11 cellular contexts compared by ENCODE assay signal in genomic region chr9:120933310-120934044, GRCh38. TPM values are rescaled to one million over a fixed set of nuclear protein-coding genes. Genes with fewer than 3 reads are reported as not detected.
DNase-seq lines count a peak whose midpoint lies in the region; ATAC-seq and TF ChIP-seq lines count a peak whose summit lies in the region.
"Had no signal": no experiment of that assay in that cellular context is flagged by ENCODE, and none has a peak within 500 bp of the region (broad histone marks: within the 10 kb centered on the region; RNA-seq: fewer than 3 reads in every experiment).

No MANE protein-coding gene starts in this region.

- H3K9me3 ChIP-seq in left ventricle myocardium inferior (replicated peaks) = no peaks in the 10 kb centered on the region
- H3K9me3 ChIP-seq in right cardiac atrium (ENCODE audit: control insufficient read depth, low read length) = no peaks in the 10 kb centered on the region
- no peaks in the 10 kb centered on the region for H3K9me3 ChIP-seq in lower lobe of right lung
- H3K9me3 ChIP-seq: vagina had no signal

- POLR2A ChIA-PET in activated CD8-positive, alpha-beta T cell treated with anti-CD3 and anti-CD28 coated beads, Interleukin-2, amount 10 ng/mL, durations not matched to agents 7 days and 5 days (lab: Charles Lee) = interaction anchor here (0.6 to 15.6 kb wide), 6 partner anchors 10 to 138 kb away, joined by 3 to 344 read pairs (median 58); partner anchors contain the start of genes PHF19 and TRAF1

- H3K4me3 Mint-ChIP-seq in activated CD8-positive, alpha-beta T cell treated with anti-CD3 and anti-CD28 coated beads, Interleukin-2, amount 10 ng/mL, durations not matched to agents 7 days and 5 days = no peak overlapping the region
- H3K4me3 Mint-ChIP-seq: mesothelial cell of epicardium had no signal

- no peaks in the 10 kb centered on the region for H3K9me3 Mint-ChIP-seq in activated CD8-positive, alpha-beta T cell treated with anti-CD3 and anti-CD28 coated beads, Interleukin-2, amount 10 ng/mL, durations not matched to agents 7 days and 5 days (ENCODE audit: insufficient read depth)
- H3K9me3 Mint-ChIP-seq: mesothelial cell of epicardium had no signal

- no peaks in the 10 kb centered on the region for H3K36me3 ChIP-seq in left ventricle myocardium inferior
- H3K36me3 ChIP-seq in lower lobe of right lung = no peaks in the 10 kb centered on the region
- H3K36me3 ChIP-seq: vagina had no signal

- no peak for TF ChIP-seq CTCF in left ventricle myocardium inferior (IDR thresholded peaks at IDR 0.05; ENCODE audit: borderline replicate concordance)
- TF ChIP-seq CTCF in lower lobe of right lung (IDR thresholded peaks at IDR 0.05) = no peak

- in situ Hi-C loops in ACHN (cut with HindIII; ENCODE audit: low pct_ligation_motif_present, low pct_unique_long_range_greater_than_20kb, low sequenced_read_pairs) = no loop called here

- intact Hi-C loops in left ventricle myocardium inferior (cut with micrococcal nuclease) (loop anchor here (10.0 kb wide), 1 partner anchor 179 kb away; no protein-coding TSS in a partner anchor), right cardiac atrium (cut with DNase I) (loop anchor here in 2 of 4 donors (10.0 kb wide), 2 partner anchors 139 to 179 kb away; partner anchors contain the start of gene FBXW2 (in 1 of the 2)), lower lobe of right lung (cut with DNase I) (no loop called here)

- no peak overlapping the region for H3K4me3 ChIP-seq in left ventricle myocardium inferior
- no peak overlapping the region for H3K4me3 ChIP-seq in right cardiac atrium (ENCODE audit: low read length)
- no peak overlapping the region for H3K4me3 ChIP-seq in lower lobe of right lung
- H3K4me3 ChIP-seq: vagina had no signal

- peaks cover 4% of the 10 kb centered on the region for H3K36me3 Mint-ChIP-seq in activated CD8-positive, alpha-beta T cell treated with anti-CD3 and anti-CD28 coated beads, Interleukin-2, amount 10 ng/mL, durations not matched to agents 7 days and 5 days (ENCODE audit: low read depth)
- H3K36me3 Mint-ChIP-seq: mesothelial cell of epicardium had no signal

- ATAC-seq in right cardiac atrium (no peak), lower lobe of right lung (no peak), GM18907 (IDR thresholded peaks at IDR 0.05; ENCODE audit: unreplicated experiment) (no peak)
- no peak for ATAC-seq in activated CD8-positive, alpha-beta T cell treated with anti-CD3 and anti-CD28 coated beads, Interleukin-2, amount 10 ng/mL, durations not matched to agents 7 days and 5 days

- DNase-seq in left ventricle myocardium inferior (no peak), right cardiac atrium (no peak), lower lobe of right lung (no peak), ACHN (no peak), NCI-H1048 (lab: John Stamatoyannopoulos, UW) (no peak)
- no peak for DNase-seq in activated CD8-positive, alpha-beta T cell treated with anti-CD3 and anti-CD28 coated beads, Interleukin-2, amount 10 ng/mL, durations not matched to agents 7 days and 5 days
- no peak for DNase-seq in stimulated activated CD4-positive, alpha-beta T cell treated with anti-CD3 and anti-CD28 coated beads, Interleukin-15, amount 100 ng/mL, for 24 hours
- DNase-seq: NCI-H1694 had no signal

- H3K27me3 ChIP-seq in left ventricle myocardium inferior (ENCODE audit: low read depth) (no peaks in the 10 kb centered on the region), right cardiac atrium (ENCODE audit: control insufficient read depth, insufficient read depth) (no peaks in the 10 kb centered on the region), lower lobe of right lung (ENCODE audit: low read depth) (no peaks in the 10 kb centered on the region)
- H3K27me3 ChIP-seq: vagina had no signal

- CTCF ChIA-PET in activated CD8-positive, alpha-beta T cell treated with anti-CD3 and anti-CD28 coated beads, Interleukin-2, amount 10 ng/mL, durations not matched to agents 7 days and 5 days (lab: Charles Lee) = interaction anchor here (1.0 to 7.2 kb wide), 7 partner anchors 9 to 177 kb away, joined by 3 to 66 read pairs (median 3); no protein-coding TSS in a partner anchor

- H3K4me1 ChIP-seq in left ventricle myocardium inferior = peaks cover 79% of the 10 kb centered on the region
- peaks cover 17% of the 10 kb centered on the region for H3K4me1 ChIP-seq in right cardiac atrium (ENCODE audit: control insufficient read depth, insufficient read depth, low read length)
- peaks cover 83% of the 10 kb centered on the region for H3K4me1 ChIP-seq in lower lobe of right lung

- 77% methylated on average over 8 of the region's 8 CpGs for WGBS in right cardiac atrium

- H3K27me3 Mint-ChIP-seq in activated CD8-positive, alpha-beta T cell treated with anti-CD3 and anti-CD28 coated beads, Interleukin-2, amount 10 ng/mL, durations not matched to agents 7 days and 5 days (ENCODE audit: low read depth) = no peaks in the 10 kb centered on the region

- H3K27ac Mint-ChIP-seq in activated CD8-positive, alpha-beta T cell treated with anti-CD3 and anti-CD28 coated beads, Interleukin-2, amount 10 ng/mL, durations not matched to agents 7 days and 5 days = peak overlapping the region; percentile 86

- peaks cover 81% of the 10 kb centered on the region for H3K4me1 Mint-ChIP-seq in activated CD8-positive, alpha-beta T cell treated with anti-CD3 and anti-CD28 coated beads, Interleukin-2, amount 10 ng/mL, durations not matched to agents 7 days and 5 days (ENCODE audit: low read depth)

- H3K27ac ChIP-seq in left ventricle myocardium inferior (replicated peaks) (peak overlapping the region; percentile 92), right cardiac atrium (ENCODE audit: low read length) (no peak overlapping the region), lower lobe of right lung (peak overlapping the region; percentile 66)

RNA-seq across cellular contexts. Expression of gene TRAF1, which starts 6.9 kb away (rescaled TPM):
- total RNA-seq in left ventricle myocardium inferior (2.6 TPM), right cardiac atrium (1 to 10 TPM; 4.1 to 6.1 (median 5.1) TPM), lower lobe of right lung (5.8 TPM)
- 3.9 TPM for polyA plus RNA-seq in right cardiac atrium
- total RNA-seq in activated CD8-positive, alpha-beta T cell treated with anti-CD3 and anti-CD28 coated beads, Interleukin-2, amount 10 ng/mL, durations not matched to agents 7 days and 5 days = 10 to 100 TPM; 51.6 to 52.9 TPM

RNA-seq across cellular contexts. Expression of gene PHF19, which starts 56.5 kb away (rescaled TPM):
- total RNA-seq in left ventricle myocardium inferior (13.0 TPM), right cardiac atrium (10 to 100 TPM; 16.0 to 21.3 (median 19.7) TPM), lower lobe of right lung (24.4 TPM)
- 16.2 TPM for polyA plus RNA-seq in right cardiac atrium
- total RNA-seq in activated CD8-positive, alpha-beta T cell treated with anti-CD3 and anti-CD28 coated beads, Interleukin-2, amount 10 ng/mL, durations not matched to agents 7 days and 5 days = 100 to 1,000 TPM; 273 to 290 TPM

Comparison
In these comparisons a context has a peak if more than half of its experiments do, and no peak if none do; other contexts are left out.
1. RNA of gene PHF19, which starts 56.5 kb away (total RNA-seq): 273 to 290 TPM in activated CD8-positive, alpha-beta T cell treated with anti-CD3 and anti-CD28 coated beads, Interleukin-2, amount 10 ng/mL, durations not matched to agents 7 days and 5 days; 24.4 TPM in lower lobe of right lung (single experiment), 16.0 to 21.3 TPM in right cardiac atrium and 13.0 TPM in left ventricle myocardium inferior (single experiment); every median in the first group is over 10 times any median in the second.